12 cellular contexts compared by ENCODE assay signal in the genomic region with DNA sequence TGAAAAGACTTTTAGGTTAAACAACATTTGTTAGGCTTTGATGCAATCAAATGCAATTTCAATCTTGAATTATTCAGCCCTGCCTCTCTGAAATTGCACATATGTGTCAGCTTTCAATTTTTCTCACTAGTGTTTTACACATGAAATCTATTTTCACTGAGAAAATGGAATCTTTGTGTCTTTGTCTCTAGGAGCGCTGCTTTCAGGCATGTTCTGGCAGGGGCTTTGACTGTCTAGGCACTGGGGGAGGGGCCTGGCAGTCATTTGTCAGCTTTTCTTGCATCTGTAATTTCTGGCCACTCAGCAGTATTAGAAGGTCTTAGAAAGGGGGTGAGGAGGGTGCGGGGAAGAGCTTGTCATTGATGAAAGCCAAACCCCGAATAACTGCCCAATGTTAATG.
DNase-seq lines count a peak whose midpoint lies in the region; ATAC-seq and TF ChIP-seq lines count a peak whose summit lies in the region.
"Had no signal": no experiment of that assay in that cellular context is flagged by ENCODE, and none has a peak within 500 bp of the region (broad histone marks: within the 10 kb centered on the region; RNA-seq: fewer than 3 reads in every experiment).

No MANE protein-coding gene starts in this region.

- peaks cover 54% of the 10 kb centered on the region for H3K36me3 Mint-ChIP-seq in activated CD4-positive, alpha-beta T cell treated with anti-CD3 and anti-CD28 coated beads, Interleukin-2, amount 10 ng/mL, durations not matched to agents 7 days and 5 days (ENCODE audit: low read depth)
- peaks cover 32% of the 10 kb centered on the region for H3K36me3 Mint-ChIP-seq in CD4-positive, alpha-beta T cell (ENCODE audit: low read depth)

- no peaks in the 10 kb centered on the region for H3K27me3 ChIP-seq in dorsolateral prefrontal cortex
- H3K27me3 ChIP-seq in CD4-positive, alpha-beta T cell (ENCODE audit: control insufficient read depth, insufficient read depth, low read length): no peaks in the 10 kb centered on the region
- H3K27me3 ChIP-seq: transverse colon had no signal

- TF ChIP-seq CTCF in dorsolateral prefrontal cortex (IDR thresholded peaks at IDR 0.05 in 54 of 56, conservative IDR thresholded peaks at IDR 0.05 in 2 of 56; ENCODE audit: low read depth in 1 of 56, partially characterized antibody in 56 of 56): peak in 5 of 56 donors; percentile 16 to 30 (median 24)
- TF ChIP-seq CTCF in CD4-positive, alpha-beta T cell (IDR thresholded peaks at IDR 0.05): no peak

- no peak overlapping the region for H3K27ac Mint-ChIP-seq in activated CD4-positive, alpha-beta T cell treated with anti-CD3 and anti-CD28 coated beads, Interleukin-2, amount 10 ng/mL, durations not matched to agents 7 days and 5 days
- H3K27ac Mint-ChIP-seq in CD4-positive, alpha-beta T cell: no peak overlapping the region

- ATAC-seq in HG02642 (IDR thresholded peaks at IDR 0.05; ENCODE audit: poor library complexity, unreplicated experiment) (no peak), HG02678 (IDR thresholded peaks at IDR 0.05; ENCODE audit: unreplicated experiment) (no peak)
- ATAC-seq in CD4-positive, alpha-beta T cell (ENCODE audit: poor library complexity): no peak
- ATAC-seq: lower lobe of right lung had no signal

- intact Hi-C loops in dorsolateral prefrontal cortex (cut with DNase I): loop anchor here in 1 of 2 donors (10.0 kb wide), 1 partner anchor 128 kb away; no protein-coding TSS in a partner anchor
- intact Hi-C loops in CD4-positive, alpha-beta T cell (cut with DNase I, micrococcal nuclease): loop anchor here in 1 of 2 experiments (10.0 kb wide), 1 partner anchor 52 kb away; no protein-coding TSS in a partner anchor

- POLR2A ChIA-PET in activated CD4-positive, alpha-beta T cell treated with anti-CD3 and anti-CD28 coated beads, Interleukin-2, amount 10 ng/mL, durations not matched to agents 7 days and 5 days (lab: Charles Lee): interaction anchor here (0.5 kb wide), 1 partner anchor 117 kb away, joined by 3 read pairs; no protein-coding TSS in a partner anchor
- POLR2A ChIA-PET in CD4-positive, alpha-beta T cell (lab: Charles Lee): interaction anchor here (1.0 to 1.1 kb wide), 2 partner anchors 19 to 34 kb away, joined by 3 to 4 read pairs; no protein-coding TSS in a partner anchor

- peaks cover 45% of the 10 kb centered on the region for H3K4me1 Mint-ChIP-seq in activated CD4-positive, alpha-beta T cell treated with anti-CD3 and anti-CD28 coated beads, Interleukin-2, amount 10 ng/mL, durations not matched to agents 7 days and 5 days
- peaks cover 28% of the 10 kb centered on the region for H3K4me1 Mint-ChIP-seq in CD4-positive, alpha-beta T cell (ENCODE audit: low read depth)

- H3K9me3 ChIP-seq in CD4-positive, alpha-beta T cell (ENCODE audit: control insufficient read depth, low read length): no peaks in the 10 kb centered on the region
- H3K9me3 ChIP-seq: lower lobe of right lung, transverse colon had no signal

- H3K27ac ChIP-seq in dorsolateral prefrontal cortex: peak overlapping the region in 47 of 59 donors; percentile 3 to 79 (median 58)
- H3K27ac ChIP-seq in CD4-positive, alpha-beta T cell (ENCODE audit: low read depth, low read length): no peak overlapping the region
- H3K27ac ChIP-seq: transverse colon had no signal

- no peaks in the 10 kb centered on the region for H3K27me3 Mint-ChIP-seq in activated CD4-positive, alpha-beta T cell treated with anti-CD3 and anti-CD28 coated beads, Interleukin-2, amount 10 ng/mL, durations not matched to agents 7 days and 5 days
- no peaks in the 10 kb centered on the region for H3K27me3 Mint-ChIP-seq in CD4-positive, alpha-beta T cell

- CTCF ChIA-PET in activated CD4-positive, alpha-beta T cell treated with anti-CD3 and anti-CD28 coated beads, Interleukin-2, amount 10 ng/mL, durations not matched to agents 7 days and 5 days (lab: Charles Lee): interaction anchor here (0.6 to 1.0 kb wide), 2 partner anchors 146 to 181 kb away, joined by 3 read pairs; no protein-coding TSS in a partner anchor
- CTCF ChIA-PET in CD4-positive, alpha-beta T cell (lab: Charles Lee): no interaction called here

- H3K4me3 ChIP-seq in dorsolateral prefrontal cortex: peak overlapping the region in 19 of 59 donors; percentile 0 to 45 (median 18)
- H3K4me3 ChIP-seq: lower lobe of right lung, transverse colon had no signal

- peak; percentile 33 for DNase-seq in D341Med (ENCODE audit: low spot score)
- DNase-seq in NCI-H1105 treated with DMSO at 0.1 percent for 48 hours (lab: John Stamatoyannopoulos, UW): peak; percentile 84
- DNase-seq in dorsolateral prefrontal cortex: peak; percentile 19 to 85 (median 64)
- DNase-seq in middle frontal gyrus (ENCODE audit: extremely low spot score, low spot score): peak; percentile 48
- no peak for DNase-seq in activated CD4-positive, alpha-beta T cell treated with anti-CD3 and anti-CD28 coated beads, Interleukin-2, amount 10 ng/mL, durations not matched to agents 7 days and 5 days
- DNase-seq in CD4-positive, alpha-beta T cell: no peak
- DNase-seq: DMS79 treated with DMSO at 0.1 percent for 48 hours; lower lobe of right lung; stimulated activated CD4-positive, alpha-beta T cell treated with anti-CD3 and anti-CD28 coated beads, Interleukin-1b, Interleukin-23, amount 100 ng/mL, for 48 hours; transverse colon had no signal

- no peaks in the 10 kb centered on the region for H3K9me3 Mint-ChIP-seq in activated CD4-positive, alpha-beta T cell treated with anti-CD3 and anti-CD28 coated beads, Interleukin-2, amount 10 ng/mL, durations not matched to agents 7 days and 5 days
- H3K9me3 Mint-ChIP-seq in CD4-positive, alpha-beta T cell: no peaks in the 10 kb centered on the region

- H3K4me3 Mint-ChIP-seq in activated CD4-positive, alpha-beta T cell treated with anti-CD3 and anti-CD28 coated beads, Interleukin-2, amount 10 ng/mL, durations not matched to agents 7 days and 5 days: no peak overlapping the region
- H3K4me3 Mint-ChIP-seq in CD4-positive, alpha-beta T cell: no peak overlapping the region

Comparison
In these comparisons a context has a peak if more than half of its experiments do, and no peak if none do; other contexts are left out.
1. DNase-seq: peak in D341Med (single experiment), NCI-H1105 treated with DMSO at 0.1 percent for 48 hours (single experiment), dorsolateral prefrontal cortex (10 of 10) and middle frontal gyrus (single experiment); none in activated CD4-positive, alpha-beta T cell treated with anti-CD3 and anti-CD28 coated beads, Interleukin-2, amount 10 ng/mL, durations not matched to agents 7 days and 5 days (single experiment) and CD4-positive, alpha-beta T cell (0 of 10).